Comparison of ENCODE assay signal across 8 cellular contexts in the genomic region with DNA sequence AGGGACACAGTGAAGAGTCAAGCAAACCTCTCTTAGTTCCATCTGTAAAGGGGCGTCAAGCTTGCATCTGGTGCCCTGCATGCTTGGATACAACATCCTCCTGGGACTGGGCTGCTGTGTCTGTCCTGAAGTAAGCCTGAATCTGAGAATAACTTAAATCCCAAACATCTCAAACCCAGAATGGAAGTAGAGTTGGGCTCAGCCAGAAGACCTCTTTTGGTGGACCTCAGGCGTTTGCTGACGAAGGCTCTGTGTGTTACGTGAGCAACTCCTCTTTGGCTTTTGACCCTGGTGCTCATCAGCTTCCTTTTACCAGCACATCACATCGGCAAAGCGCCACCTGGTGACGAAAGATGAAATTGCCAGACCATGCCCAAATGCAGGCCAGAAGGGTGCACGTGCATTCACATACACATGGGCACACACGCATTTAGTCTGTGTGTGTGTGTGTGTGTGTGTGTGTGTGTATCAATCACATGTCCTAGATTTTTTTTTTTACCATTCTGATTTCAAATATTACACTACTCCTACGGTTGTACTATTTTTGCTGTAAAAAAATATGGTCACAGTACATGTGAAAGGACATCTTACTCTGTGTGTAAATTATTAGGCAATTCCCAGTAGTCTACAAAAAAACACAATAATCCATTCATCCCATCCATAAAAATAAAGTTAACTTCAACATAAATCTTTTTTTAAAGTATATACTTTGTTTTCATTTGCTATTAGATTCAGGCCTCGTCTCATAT. TPM values are rescaled to one million over a fixed set of nuclear protein-coding genes. Genes with fewer than 3 reads are reported as not detected.
DNase-seq lines count a peak whose midpoint lies in the region; ATAC-seq, FAIRE-seq and TF ChIP-seq lines count a peak whose summit lies in the region.

No MANE protein-coding gene starts in this region.

- H3K36me3 ChIP-seq in right atrium auricular region: no peaks in the 10 kb centered on the region

- TF ChIP-seq CTCF in D721Med (IDR thresholded peaks at IDR 0.05; ENCODE audit: insufficient read depth, missing control alignments) (peak; percentile 98), HFF-Myc (IDR thresholded peaks at IDR 0.05; ENCODE audit: low read depth, low read length, missing control alignments) (peak; percentile 92), right atrium auricular region (IDR thresholded peaks at IDR 0.05) (peak; percentile 89 to 90)

- peak; percentile 52 for DNase-seq in D721Med (ENCODE audit: insufficient read length, low spot score)
- peak; percentile 95 for DNase-seq in HFF-Myc (ENCODE audit: extremely low read depth, low read depth)
- DNase-seq in NCI-H2081 treated with DMSO at 0.1 percent for 48 hours (lab: John Stamatoyannopoulos, UW): peak; percentile 71
- peak; percentile 75 to 96 (median 81) for DNase-seq in T-helper 2 cell
- DNase-seq in amniotic stem cell (lab: John Stamatoyannopoulos, UW): peak; percentile 22
- DNase-seq in right atrium auricular region (ENCODE audit: low spot score): peak; percentile 94
- peak; percentile 94 for DNase-seq in sciatic nerve (ENCODE audit: low spot score)

- FAIRE-seq in D721Med (lab: Jason Lieb, UNC): peak; percentile 16

- no peak overlapping the region for H3K4me3 ChIP-seq in HFF-Myc (replicated peaks; ENCODE audit: low read depth, low read length)
- no peak overlapping the region for H3K4me3 ChIP-seq in right atrium auricular region

- ATAC-seq in sciatic nerve (peak; percentile 95), GM19452 (IDR thresholded peaks at IDR 0.05; ENCODE audit: unreplicated experiment) (no peak)

- no peaks in the 10 kb centered on the region for H3K27me3 ChIP-seq in right atrium auricular region

- intact Hi-C loops in sciatic nerve (cut with DNase I): loop anchor here (5.0 kb wide), 1 partner anchor 60 kb away; no protein-coding TSS in a partner anchor

- peaks cover 0 to 4% of the 10 kb centered on the region in 2 donors for H3K4me1 ChIP-seq in right atrium auricular region

- no peak overlapping the region for H3K27ac ChIP-seq in right atrium auricular region

- no peaks in the 10 kb centered on the region for H3K9me3 ChIP-seq in right atrium auricular region

RNA-seq across cellular contexts. Expression of a gene that starts 41.1 kb away (rescaled TPM):
- not detected for total RNA-seq in right atrium auricular region
- 0.40 TPM for total RNA-seq in sciatic nerve

RNA-seq across cellular contexts. Expression of a gene that starts 58.1 kb away (rescaled TPM):
- total RNA-seq in right atrium auricular region: 10 to 100 TPM in 1 of 2 donors, 1 to 10 TPM in 1; 9.5 to 13.0 TPM
- 15.8 TPM for total RNA-seq in sciatic nerve

Comparison
In these comparisons a context has a peak if more than half of its experiments do, and no peak if none do; other contexts are left out.
1. DNase-seq: peak in every context shown above with its lines; median percentile 95 in HFF-Myc; 94 in right atrium auricular region; 94 in sciatic nerve; 81 in T-helper 2 cell; 71 in NCI-H2081 treated with DMSO at 0.1 percent for 48 hours; 52 in D721Med; 22 in amniotic stem cell.